10 cellular contexts compared by ENCODE assay signal in genomic region chr6:148869589-148869988, GRCh38.
DNase-seq lines count a peak whose midpoint lies in the region; ATAC-seq and TF ChIP-seq lines count a peak whose summit lies in the region.
"Had no signal": no experiment of that assay in that cellular context is flagged by ENCODE, and none has a peak within 500 bp of the region (broad histone marks: within the 10 kb centered on the region; RNA-seq: fewer than 3 reads in every experiment).

No MANE protein-coding gene starts in this region.

- BruUV-seq in HCT116 (replicated peaks; lab: Mats Ljungman, UMichigan): no TSS peak

- TF ChIP-seq POLR2A in HCT116 (IDR thresholded peaks at IDR 0.05; ENCODE audit: borderline replicate concordance, extremely low read depth, insufficient read depth, insufficient read length): no peak

- H3K4me1 ChIP-seq in HCT116 (ENCODE audit: control insufficient read depth in 1 of 2, insufficient read depth in 2 of 2, low read length in 2 of 2): peaks cover 0 to 20% of the 10 kb centered on the region in 2 experiments; a peak in 2 of 4 replicates
- peaks cover 31% of the 10 kb centered on the region for H3K4me1 ChIP-seq in SJSA1 (replicated peaks)
- peaks cover 16% of the 10 kb centered on the region for H3K4me1 ChIP-seq in fibroblast of lung (ENCODE audit: control insufficient read depth, extremely low read depth, insufficient read depth, low read length)
- H3K4me1 ChIP-seq: right atrium auricular region had no signal

- no peak for TF ChIP-seq CTCF in HCT116 (IDR thresholded peaks at IDR 0.05 in 2 of 3, conservative IDR thresholded peaks at IDR 0.05 in 1 of 3; ENCODE audit: borderline replicate concordance in 1 of 3, insufficient read depth in 1 of 3, low read depth in 2 of 3, low read length in 2 of 3)
- TF ChIP-seq CTCF in fibroblast of lung (conservative IDR thresholded peaks at IDR 0.05 in 1 of 2, IDR thresholded peaks at IDR 0.05 in 1 of 2; ENCODE audit: low read depth in 1 of 2, low read length in 2 of 2): no peak

- no peaks in the 10 kb centered on the region for H3K9me3 Mint-ChIP-seq in stimulated activated memory B cell treated with anti-CD40 and anti-IgM and Interleukin-4, amounts not matched to agents 10 μg/mL and 1 μg/mL and 100 μg/mL, for 72 hours

- ATAC-seq in HCT116 (peak; percentile 49; the same call in 1 of the 2 replicates), GM21619 (IDR thresholded peaks at IDR 0.05; ENCODE audit: unreplicated experiment) (no peak)
- no peak for ATAC-seq in stimulated activated memory B cell treated with anti-CD40 and anti-IgM and Interleukin-4, amounts not matched to agents 10 μg/mL and 1 μg/mL and 100 μg/mL, for 72 hours

- H4K20me1 ChIP-seq in HCT116 (ENCODE audit: insufficient read depth) (no peaks in the 10 kb centered on the region), fibroblast of lung (ENCODE audit: control insufficient read depth, extremely low read depth, insufficient read depth, low read length) (no peaks in the 10 kb centered on the region)

- no peaks in the 10 kb centered on the region for H3K27me3 ChIP-seq in HCT116 (ENCODE audit: insufficient read depth, low read length)
- no peaks in the 10 kb centered on the region for H3K27me3 ChIP-seq in SJSA1 (replicated peaks)
- no peaks in the 10 kb centered on the region for H3K27me3 ChIP-seq in fibroblast of lung (ENCODE audit: control insufficient read depth, insufficient read depth, low read length)
- H3K27me3 ChIP-seq: right atrium auricular region had no signal

- H3K9me3 ChIP-seq in HCT116 (ENCODE audit: control insufficient read depth in 1 of 2, insufficient read depth in 1 of 2, low read depth in 1 of 2, low read length in 2 of 2) (no peaks in the 10 kb centered on the region), SJSA1 (replicated peaks) (no peaks in the 10 kb centered on the region; the same call in 1 of the 2 replicates), fibroblast of lung (ENCODE audit: control insufficient read depth, insufficient read depth, low read depth, low read length) (no peaks in the 10 kb centered on the region)
- H3K9me3 ChIP-seq: left ventricle myocardium inferior, right atrium auricular region had no signal

- POLR2A ChIA-PET in HCT116 (lab: Charles Lee): no interaction called here

- TF ChIP-seq RAD21 in HCT116 (IDR thresholded peaks at IDR 0.05; ENCODE audit: low read depth): no peak

- no peak overlapping the region for H3K4me3 ChIP-seq in HCT116 (replicated peaks in 1 of 2; ENCODE audit: low read depth in 1 of 2, low read length in 2 of 2)
- H3K4me3 ChIP-seq in SJSA1: no peak overlapping the region
- H3K4me3 ChIP-seq in fibroblast of lung (replicated peaks in 1 of 4; ENCODE audit: control extremely low read depth in 1 of 4, insufficient read depth in 1 of 4, low read depth in 3 of 4, low read length in 4 of 4): no peak overlapping the region
- H3K4me3 ChIP-seq: left ventricle myocardium inferior, right atrium auricular region had no signal

- H3K4me1 Mint-ChIP-seq in stimulated activated memory B cell treated with anti-CD40 and anti-IgM and Interleukin-4, amounts not matched to agents 10 μg/mL and 1 μg/mL and 100 μg/mL, for 72 hours: peaks cover 67% of the 10 kb centered on the region

- DNase-seq in HCT116 (ENCODE audit: low read depth, low spot score) (no peak), SJSA1 (ENCODE audit: low read depth in 1 of 2, low spot score in 2 of 2) (peak; percentile 74 to 83), fibroblast of lung (ENCODE audit: low read depth in 2 of 2) (peak; percentile 94 to 96), ecto neural progenitor cell (ENCODE audit: low spot score) (no peak), NCI-H187 treated with DMSO at 0.1 percent for 48 hours (lab: John Stamatoyannopoulos, UW) (no peak)
- DNase-seq: activated gamma-delta T cell, left ventricle myocardium inferior had no signal

- H3K9ac ChIP-seq in HCT116 (ENCODE audit: low read length) (no peak overlapping the region), fibroblast of lung (ENCODE audit: insufficient read depth, low read length) (no peak overlapping the region)

- H3K79me2 ChIP-seq in HCT116 (ENCODE audit: insufficient read depth, low read length) (no peaks in the 10 kb centered on the region), fibroblast of lung (ENCODE audit: control insufficient read depth, insufficient read depth, low read length) (no peaks in the 10 kb centered on the region)

- RAD21 ChIA-PET in HCT116 (lab: Charles Lee; ENCODE audit: low non-redundant PET in 1 of 2, low total read pairs in 2 of 2, uncharacterized antibody in 2 of 2, unreplicated experiment in 2 of 2): no interaction called here

- H3K9me2 ChIP-seq in HCT116 (ENCODE audit: insufficient read depth): no peaks in the 10 kb centered on the region

- H3K4me2 ChIP-seq in HCT116 (ENCODE audit: low read length): peak overlapping the region; percentile 26; the same call in 1 of the 2 replicates
- no peak overlapping the region for H3K4me2 ChIP-seq in fibroblast of lung (ENCODE audit: extremely low read depth, insufficient read depth, low read length)

- H3K4me3 Mint-ChIP-seq in stimulated activated memory B cell treated with anti-CD40 and anti-IgM and Interleukin-4, amounts not matched to agents 10 μg/mL and 1 μg/mL and 100 μg/mL, for 72 hours: no peak overlapping the region

- H2AFZ ChIP-seq in HCT116 (ENCODE audit: low read depth, low read length, poor library complexity, severe bottlenecking) (no peak overlapping the region), fibroblast of lung (ENCODE audit: low read length) (no peak overlapping the region)

- no peaks in the 10 kb centered on the region for H3K36me3 ChIP-seq in HCT116 (ENCODE audit: control insufficient read depth in 1 of 2, insufficient read depth in 2 of 2, low read length in 2 of 2)
- H3K36me3 ChIP-seq in SJSA1: no peaks in the 10 kb centered on the region
- H3K36me3 ChIP-seq in fibroblast of lung (ENCODE audit: control insufficient read depth, insufficient read depth, low read length): no peaks in the 10 kb centered on the region
- H3K36me3 ChIP-seq: left ventricle myocardium inferior, right atrium auricular region had no signal

- H3K36me3 Mint-ChIP-seq in stimulated activated memory B cell treated with anti-CD40 and anti-IgM and Interleukin-4, amounts not matched to agents 10 μg/mL and 1 μg/mL and 100 μg/mL, for 72 hours: peaks cover 5% of the 10 kb centered on the region

- H3K27me3 Mint-ChIP-seq in stimulated activated memory B cell treated with anti-CD40 and anti-IgM and Interleukin-4, amounts not matched to agents 10 μg/mL and 1 μg/mL and 100 μg/mL, for 72 hours: no peaks in the 10 kb centered on the region

- H3K27ac ChIP-seq in HCT116 (ENCODE audit: low read depth, low read length) (no peak overlapping the region), SJSA1 (peak overlapping the region; percentile 51), fibroblast of lung (ENCODE audit: insufficient read depth, low read length) (no peak overlapping the region)
- H3K27ac ChIP-seq: left ventricle myocardium inferior, right atrium auricular region had no signal

- CTCF ChIA-PET in HCT116 (lab: Charles Lee): no interaction called here

- intact Hi-C loops in HCT116 (cut with micrococcal nuclease): no loop called here

- H3K27ac Mint-ChIP-seq in stimulated activated memory B cell treated with anti-CD40 and anti-IgM and Interleukin-4, amounts not matched to agents 10 μg/mL and 1 μg/mL and 100 μg/mL, for 72 hours: peak overlapping the region; percentile 86

TF ChIP-seq in HCT116, 20 proteins besides CTCF, POLR2A, EP300 and RAD21:
- TF ChIP-seq JUND (IDR thresholded peaks at IDR 0.05): peak; percentile 45
- TF ChIP-seq SRF (IDR thresholded peaks at IDR 0.05; ENCODE audit: low read depth): no peak
- no peak for TF ChIP-seq ZFX (IDR thresholded peaks at IDR 0.05)
- TF ChIP-seq ZBTB33 (IDR thresholded peaks at IDR 0.05; ENCODE audit: extremely low read depth, insufficient replicate concordance, low read length): no peak
- TF ChIP-seq FOSL1 (IDR thresholded peaks at IDR 0.05; ENCODE audit: low read depth): peak; percentile 54; the same call in 1 of the 2 replicates
TF ChIP-seq in HCT116: peak in this region for 2.

Comparison
In these comparisons a context has a peak if more than half of its experiments do, and no peak if none do; other contexts are left out.
1. DNase-seq: peak in SJSA1 (2 of 2) and fibroblast of lung (2 of 2); none in HCT116 (single experiment), ecto neural progenitor cell (single experiment) and NCI-H187 treated with DMSO at 0.1 percent for 48 hours (single experiment).